ENCODE assay signal across 14 cellular contexts in genomic region chr4:150986085-150986484, GRCh38.
DNase-seq lines count a peak whose midpoint lies in the region; ATAC-seq and TF ChIP-seq lines count a peak whose summit lies in the region.
"Had no signal": no experiment of that assay in that cellular context is flagged by ENCODE, and none has a peak within 500 bp of the region (broad histone marks: within the 10 kb centered on the region; RNA-seq: fewer than 3 reads in every experiment).

No MANE protein-coding gene starts in this region.

- H3K4me1 Mint-ChIP-seq in T-helper 2 cell treated with Interferon-gamma antibody and Interleukin-4, amounts not matched to agents 5 μg/mL and 100 μg/mL, for 36 hours (ENCODE audit: low read depth) = peaks cover 10% of the 10 kb centered on the region
- H3K4me1 Mint-ChIP-seq in nephron progenitor cell = no peaks in the 10 kb centered on the region

- H3K27ac Mint-ChIP-seq in T-helper 2 cell treated with Interferon-gamma antibody and Interleukin-4, amounts not matched to agents 5 μg/mL and 100 μg/mL, for 36 hours = no peak overlapping the region
- no peak overlapping the region for H3K27ac Mint-ChIP-seq in nephron progenitor cell
- H3K27ac Mint-ChIP-seq: activated naive CD8-positive, alpha-beta T cell treated with anti-CD3 and anti-CD28 coated beads, Interleukin-2, amount 10 ng/mL, durations not matched to agents 7 days and 5 days had no signal

- ATAC-seq in GM21447 (IDR thresholded peaks at IDR 0.05; ENCODE audit: unreplicated experiment) (peak; percentile 52), HG03442 (IDR thresholded peaks at IDR 0.05; ENCODE audit: unreplicated experiment) (peak; percentile 81)
- ATAC-seq: sciatic nerve had no signal

- no peak overlapping the region for H3K4me3 Mint-ChIP-seq in T-helper 2 cell treated with Interferon-gamma antibody and Interleukin-4, amounts not matched to agents 5 μg/mL and 100 μg/mL, for 36 hours
- H3K4me3 Mint-ChIP-seq in nephron progenitor cell = no peak overlapping the region
- H3K4me3 Mint-ChIP-seq: activated naive CD8-positive, alpha-beta T cell treated with anti-CD3 and anti-CD28 coated beads, Interleukin-2, amount 10 ng/mL, durations not matched to agents 7 days and 5 days had no signal

- peaks cover 9% of the 10 kb centered on the region for H3K36me3 Mint-ChIP-seq in T-helper 2 cell treated with Interferon-gamma antibody and Interleukin-4, amounts not matched to agents 5 μg/mL and 100 μg/mL, for 36 hours (ENCODE audit: low read depth)
- H3K36me3 Mint-ChIP-seq in nephron progenitor cell (ENCODE audit: low read depth) = peaks cover 19% of the 10 kb centered on the region

- H3K9me3 Mint-ChIP-seq in T-helper 2 cell treated with Interferon-gamma antibody and Interleukin-4, amounts not matched to agents 5 μg/mL and 100 μg/mL, for 36 hours = peaks cover 4% of the 10 kb centered on the region
- peaks cover 5% of the 10 kb centered on the region for H3K9me3 Mint-ChIP-seq in nephron progenitor cell
- H3K9me3 Mint-ChIP-seq: activated naive CD8-positive, alpha-beta T cell treated with anti-CD3 and anti-CD28 coated beads, Interleukin-2, amount 10 ng/mL, durations not matched to agents 7 days and 5 days had no signal

- TF ChIP-seq CTCF in nephron progenitor cell (IDR thresholded peaks at IDR 0.05) = no peak

- no peaks in the 10 kb centered on the region for H3K27me3 Mint-ChIP-seq in T-helper 2 cell treated with Interferon-gamma antibody and Interleukin-4, amounts not matched to agents 5 μg/mL and 100 μg/mL, for 36 hours (ENCODE audit: low read depth)
- H3K27me3 Mint-ChIP-seq in nephron progenitor cell (ENCODE audit: low read depth, poor library complexity) = no peaks in the 10 kb centered on the region
- H3K27me3 Mint-ChIP-seq: activated naive CD8-positive, alpha-beta T cell treated with anti-CD3 and anti-CD28 coated beads, Interleukin-2, amount 10 ng/mL, durations not matched to agents 7 days and 5 days had no signal

- peak; percentile 29 for DNase-seq in T-helper 2 cell treated with Interferon-gamma antibody and Interleukin-4, amounts not matched to agents 5 μg/mL and 100 μg/mL, for 36 hours (ENCODE audit: low spot score)
- no peak for DNase-seq in T-helper 2 cell
- DNase-seq in stimulated activated CD4-positive, alpha-beta T cell treated with anti-CD3 and anti-CD28 coated beads, TNF-alpha, amount 100 ng/mL, for 24 hours (ENCODE audit: low read depth in 3 of 3) = peak; percentile 16 to 49 (median 24)
- no peak for DNase-seq in nephron progenitor cell
- no peak for DNase-seq in NCI-H187 treated with DMSO at 0.1 percent for 48 hours (lab: John Stamatoyannopoulos, UW)
- DNase-seq in NOMO-1 treated with dmso at 0.1 percent for 144 hours (lab: John Stamatoyannopoulos, UW; ENCODE audit: unreplicated experiment) = no peak
- DNase-seq: activated naive CD8-positive, alpha-beta T cell treated with anti-CD3 and anti-CD28 coated beads, Interleukin-2, amount 10 ng/mL, durations not matched to agents 7 days and 5 days; Calu3; MG63; NCI-H226; stomach had no signal

Comparison
In these comparisons a context has a peak if more than half of its experiments do, and no peak if none do; other contexts are left out.
1. DNase-seq: peak in T-helper 2 cell treated with Interferon-gamma antibody and Interleukin-4, amounts not matched to agents 5 μg/mL and 100 μg/mL, for 36 hours (single experiment) and stimulated activated CD4-positive, alpha-beta T cell treated with anti-CD3 and anti-CD28 coated beads, TNF-alpha, amount 100 ng/mL, for 24 hours (3 of 3); none in T-helper 2 cell (0 of 5), nephron progenitor cell (single experiment), NCI-H187 treated with DMSO at 0.1 percent for 48 hours (single experiment) and NOMO-1 treated with dmso at 0.1 percent for 144 hours (single experiment).